8 cellular contexts compared by ENCODE assay signal in genomic region chr17:50931003-50931878, GRCh38.
DNase-seq lines count a peak whose midpoint lies in the region; ATAC-seq and TF ChIP-seq lines count a peak whose summit lies in the region.

No MANE protein-coding gene starts in this region.

- H3K9me3 Mint-ChIP-seq in CD4-positive, CD25-positive, alpha-beta regulatory T cell = no peaks in the 10 kb centered on the region
- no peaks in the 10 kb centered on the region for H3K9me3 Mint-ChIP-seq in MCF 10A (ENCODE audit: unreplicated experiment)

- peaks cover 22% of the 10 kb centered on the region for H3K4me1 ChIP-seq in CD4-positive, CD25-positive, alpha-beta regulatory T cell (ENCODE audit: control insufficient read depth, insufficient read depth, low read length, poor library complexity, severe bottlenecking)
- peaks cover 2% of the 10 kb centered on the region; the same call in 1 of the 2 replicates for H3K4me1 ChIP-seq in iPS DF 6.9 (ENCODE audit: control insufficient read depth, insufficient read depth, low read length)

- H3K9me3 ChIP-seq in CD4-positive, CD25-positive, alpha-beta regulatory T cell (ENCODE audit: control insufficient read depth in 2 of 2, low read length in 2 of 2) = no peaks in the 10 kb centered on the region
- no peaks in the 10 kb centered on the region for H3K9me3 ChIP-seq in iPS DF 6.9 (ENCODE audit: control insufficient read depth, insufficient read depth, low read length)

- intact Hi-C loops in MCF 10A (cut with micrococcal nuclease) = no loop called here

- BruUV-seq in MCF 10A (replicated peaks; lab: Mats Ljungman, UMichigan) = no TSS peak

- peak overlapping the region; percentile 95 to 100 (median 96) for H3K27ac Mint-ChIP-seq in CD4-positive, CD25-positive, alpha-beta regulatory T cell
- peak overlapping the region; percentile 32 for H3K27ac Mint-ChIP-seq in MCF 10A (ENCODE audit: low read depth, unreplicated experiment)

- peak; percentile 74 for ATAC-seq in CD4-positive, CD25-positive, alpha-beta regulatory T cell (ENCODE audit: low read depth in 2 of 2)
- ATAC-seq in GM21825 (IDR thresholded peaks at IDR 0.05; ENCODE audit: unreplicated experiment) (peak; percentile 57), HG02981 (IDR thresholded peaks at IDR 0.05; ENCODE audit: unreplicated experiment) (no peak)

- no peaks in the 10 kb centered on the region for H3K36me3 ChIP-seq in CD4-positive, CD25-positive, alpha-beta regulatory T cell (ENCODE audit: control insufficient read depth, insufficient read depth, low read length)
- H3K36me3 ChIP-seq in iPS DF 6.9 (ENCODE audit: control insufficient read depth, insufficient read depth, low read length) = no peaks in the 10 kb centered on the region

- H3K36me3 Mint-ChIP-seq in CD4-positive, CD25-positive, alpha-beta regulatory T cell = no peaks in the 10 kb centered on the region
- H3K36me3 Mint-ChIP-seq in MCF 10A (ENCODE audit: insufficient read depth, unreplicated experiment) = no peaks in the 10 kb centered on the region

- H3K4me3 ChIP-seq in CD4-positive, CD25-positive, alpha-beta regulatory T cell (ENCODE audit: low read depth, low read length) = peak overlapping the region; percentile 70
- H3K4me3 ChIP-seq in iPS DF 6.9 (ENCODE audit: low read length) = peak overlapping the region; percentile 53; the same call in 1 of the 2 replicates

- CTCF ChIA-PET in MCF 10A (lab: Yijun Ruan, JAX) = interaction anchor here (0.6 to 1.7 kb wide), 3 partner anchors 19 to 62 kb away, joined by 3 to 5 read pairs (median 4); no protein-coding TSS in a partner anchor

- H3K27ac ChIP-seq in CD4-positive, CD25-positive, alpha-beta regulatory T cell (ENCODE audit: insufficient read depth, low read length, poor library complexity, severe bottlenecking) = peak overlapping the region; percentile 68
- H3K27ac ChIP-seq in iPS DF 6.9 (ENCODE audit: low read length) = no peak overlapping the region

- TF ChIP-seq CTCF in MCF 10A (IDR thresholded peaks at IDR 0.05; ENCODE audit: unreplicated experiment) = no peak

- WGBS in iPS DF 6.9 (ENCODE audit: insufficient coverage, insufficient read length) = no CpG with 5 or more reads among the region's 68 CpGs

- H3K4me3 Mint-ChIP-seq in CD4-positive, CD25-positive, alpha-beta regulatory T cell = peak overlapping the region; percentile 64 to 94 (median 90)
- H3K4me3 Mint-ChIP-seq in MCF 10A (ENCODE audit: unreplicated experiment) = peak overlapping the region; percentile 71

- POLR2A ChIA-PET in MCF 10A (lab: Yijun Ruan, JAX) = interaction anchor here (1.0 to 2.9 kb wide), 8 partner anchors 18 to 79 kb away, joined by 3 to 57 read pairs (median 4); partner anchors contain the start of gene TOB1

- H3K27me3 ChIP-seq in CD4-positive, CD25-positive, alpha-beta regulatory T cell (ENCODE audit: control insufficient read depth, insufficient read depth, low read length) = no peaks in the 10 kb centered on the region
- H3K27me3 ChIP-seq in iPS DF 6.9 (ENCODE audit: control insufficient read depth, insufficient read depth, low read length) = no peaks in the 10 kb centered on the region

- DNase-seq in CD4-positive, CD25-positive, alpha-beta regulatory T cell = peak; percentile 22 to 66 (median 63)
- peak; percentile 11 to 16 for DNase-seq in NCI-H1930 (lab: John Stamatoyannopoulos, UW)
- DNase-seq in T-helper 9 cell = peak; percentile 19
- DNase-seq in MCF 10A (ENCODE audit: unreplicated experiment) = peak; percentile 78
- DNase-seq in iPS DF 6.9 (ENCODE audit: low read depth, low spot score) = no peak
- DNase-seq in putamen (ENCODE audit: low spot score) = peak; percentile 94

- peaks cover 6% of the 10 kb centered on the region for H3K27me3 Mint-ChIP-seq in CD4-positive, CD25-positive, alpha-beta regulatory T cell
- H3K27me3 Mint-ChIP-seq in MCF 10A (ENCODE audit: insufficient read depth, unreplicated experiment) = no peaks in the 10 kb centered on the region

- H3K4me1 Mint-ChIP-seq in CD4-positive, CD25-positive, alpha-beta regulatory T cell = peaks cover 0 to 46% (median 24%) of the 10 kb centered on the region in 4 donors
- peaks cover 45% of the 10 kb centered on the region for H3K4me1 Mint-ChIP-seq in MCF 10A (ENCODE audit: insufficient read depth, unreplicated experiment)
